In genomic region chr2:121596221-121597080, GRCh38 we compare ENCODE assay signal across 8 cellular contexts. TPM values are rescaled to one million over a fixed set of nuclear protein-coding genes. Genes with fewer than 3 reads are reported as not detected.
A peak's percentile ranks its signal among the peaks of the same experiment; 100 is the strongest.
DNase-seq lines count a peak whose midpoint lies in the region; ATAC-seq lines count a peak whose summit lies in the region.

No MANE protein-coding gene starts in this region.

- peaks cover 50% of the 10 kb centered on the region for H3K4me1 Mint-ChIP-seq in activated naive CD8-positive, alpha-beta T cell treated with anti-CD3 and anti-CD28 coated beads for 36 hours

- peak overlapping the region; percentile 79 for H3K4me3 Mint-ChIP-seq in activated naive CD8-positive, alpha-beta T cell treated with anti-CD3 and anti-CD28 coated beads for 36 hours

- peak; percentile 69 for ATAC-seq in GM18909 (IDR thresholded peaks at IDR 0.05; ENCODE audit: poor library complexity, unreplicated experiment)
- peak; percentile 82 for ATAC-seq in HG03064 (IDR thresholded peaks at IDR 0.05; ENCODE audit: low read depth, unreplicated experiment)
- peak; percentile 79 to 85 for ATAC-seq in left cardiac atrium
- ATAC-seq in sciatic nerve = peak; percentile 78

- H3K36me3 Mint-ChIP-seq in activated naive CD8-positive, alpha-beta T cell treated with anti-CD3 and anti-CD28 coated beads for 36 hours = peaks cover 9% of the 10 kb centered on the region

- intact Hi-C loops in left cardiac atrium (cut with DNase I) (loop anchor here (5.0 to 10.0 kb wide), 3 partner anchors 51 to 62 kb away; partner anchors contain the start of genes CLASP1 (in 1 of the 2) and RNU4ATAC (in 1 of the 2)), sciatic nerve (cut with DNase I) (no loop called here)

- no peaks in the 10 kb centered on the region for H3K9me3 Mint-ChIP-seq in activated naive CD8-positive, alpha-beta T cell treated with anti-CD3 and anti-CD28 coated beads for 36 hours

- H3K27me3 Mint-ChIP-seq in activated naive CD8-positive, alpha-beta T cell treated with anti-CD3 and anti-CD28 coated beads for 36 hours = no peaks in the 10 kb centered on the region

- DNase-seq in DMS153 (lab: John Stamatoyannopoulos, UW) = peak; percentile 4
- DNase-seq in NCI-H226 = peak; percentile 30
- peak; percentile 41 for DNase-seq in activated naive CD8-positive, alpha-beta T cell treated with anti-CD3 and anti-CD28 coated beads for 36 hours
- peak; percentile 28 for DNase-seq in left cardiac atrium
- no peak for DNase-seq in sciatic nerve (ENCODE audit: low spot score)
- no peak for DNase-seq in T1000 (lab: John Stamatoyannopoulos, UW)

- H3K27ac Mint-ChIP-seq in activated naive CD8-positive, alpha-beta T cell treated with anti-CD3 and anti-CD28 coated beads for 36 hours = peak overlapping the region; percentile 94

RNA-seq across cellular contexts. Expression of gene CLASP1, which starts 52.8 kb away (rescaled TPM):
- 10 to 100 TPM; 44.7 to 45.5 TPM for total RNA-seq in activated naive CD8-positive, alpha-beta T cell treated with anti-CD3 and anti-CD28 coated beads for 36 hours
- total RNA-seq in left cardiac atrium = 10 to 100 TPM; 46.0 to 48.2 TPM
- total RNA-seq in sciatic nerve = 72.7 TPM

Comparison
In these comparisons a context has a peak if more than half of its experiments do, and no peak if none do; other contexts are left out.
1. DNase-seq: peak in DMS153 (single experiment), NCI-H226 (single experiment), activated naive CD8-positive, alpha-beta T cell treated with anti-CD3 and anti-CD28 coated beads for 36 hours (single experiment) and left cardiac atrium (single experiment); none in sciatic nerve (single experiment) and T1000 (single experiment).
2. Peak in every context shown above with its lines, with median percentiles within 50 percentile points of each other: ATAC-seq.